10 cellular contexts compared by ENCODE assay signal in the genomic region with DNA sequence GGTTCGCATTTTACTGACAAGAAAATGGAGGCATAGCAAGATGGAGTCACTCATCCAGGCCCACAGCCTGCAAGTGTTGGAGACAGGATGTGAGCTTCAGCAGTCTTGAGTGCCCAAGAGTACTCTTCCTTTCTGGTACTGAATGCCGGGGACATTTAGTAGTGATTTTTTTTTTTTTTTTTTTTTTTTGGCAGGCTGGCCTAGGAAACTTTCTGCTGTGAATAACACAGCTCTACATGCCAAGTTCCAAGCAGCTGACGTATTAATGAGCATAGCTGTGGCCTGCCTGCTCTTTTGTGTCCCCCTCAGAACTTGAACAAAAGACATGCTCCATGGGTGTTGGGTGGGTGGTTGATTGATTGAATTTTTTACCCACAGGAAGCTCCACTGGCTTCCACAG.
DNase-seq lines count a peak whose midpoint lies in the region; ATAC-seq and TF ChIP-seq lines count a peak whose summit lies in the region.
"Had no signal": no experiment of that assay in that cellular context is flagged by ENCODE, and none has a peak within 500 bp of the region (broad histone marks: within the 10 kb centered on the region; RNA-seq: fewer than 3 reads in every experiment).

No MANE protein-coding gene starts in this region.

- no peak overlapping the region for H2AFZ ChIP-seq in GM23248

- H3K4me1 ChIP-seq in GM23248 (ENCODE audit: insufficient read depth) (no peaks in the 10 kb centered on the region), mucosa of descending colon (ENCODE audit: low read depth) (no peaks in the 10 kb centered on the region), tibial artery (peaks cover 0 to 25% (median 16%) of the 10 kb centered on the region in 4 donors)

- ATAC-seq in mucosa of descending colon (peak; percentile 37), HG02798 (IDR thresholded peaks at IDR 0.05; ENCODE audit: poor library complexity, unreplicated experiment) (no peak)

- TF ChIP-seq CTCF in mucosa of descending colon (IDR thresholded peaks at IDR 0.05) = no peak
- TF ChIP-seq CTCF in tibial artery (IDR thresholded peaks at IDR 0.05) = no peak

- intact Hi-C loops in mucosa of descending colon (cut with DNase I, micrococcal nuclease) = no loop called here
- intact Hi-C loops in tibial artery (cut with DNase I; ENCODE audit: low total_unique reads) = no loop called here

- H3K9me3 ChIP-seq in GM23248 (ENCODE audit: low read depth) = no peaks in the 10 kb centered on the region
- H3K9me3 ChIP-seq in mucosa of descending colon = no peaks in the 10 kb centered on the region
- no peaks in the 10 kb centered on the region for H3K9me3 ChIP-seq in tibial artery

- H3K4me3 ChIP-seq in GM23248 (no peak overlapping the region), mucosa of descending colon (no peak overlapping the region), tibial artery (no peak overlapping the region)

- no peaks in the 10 kb centered on the region for H3K36me3 ChIP-seq in GM23248 (ENCODE audit: low read depth)
- no peaks in the 10 kb centered on the region for H3K36me3 ChIP-seq in mucosa of descending colon (ENCODE audit: low read depth)
- no peaks in the 10 kb centered on the region for H3K36me3 ChIP-seq in tibial artery

- in situ Hi-C loops in GM23248 (cut with MboI) = no loop called here

- no peaks in the 10 kb centered on the region for H3K9me2 ChIP-seq in GM23248 (ENCODE audit: insufficient read depth)

- H3K27ac ChIP-seq in GM23248 (no peak overlapping the region), cingulate gyrus (ENCODE audit: low read depth, low read length) (peak overlapping the region; percentile 65), tibial artery (peak overlapping the region; percentile 32 to 34)

- H4K20me1 ChIP-seq in GM23248 (ENCODE audit: insufficient read depth) = no peaks in the 10 kb centered on the region

- peak; percentile 10 for DNase-seq in GM23248
- peak in 1 of 3 donors; percentile 29 for DNase-seq in mucosa of descending colon
- DNase-seq in tibial artery = peak in 1 of 2 donors; percentile 31
- DNase-seq in NCI-H1930 (lab: John Stamatoyannopoulos, UW) = no peak
- no peak for DNase-seq in COR-L47 (lab: John Stamatoyannopoulos, UW)
- no peak for DNase-seq in epidermal melanocyte (ENCODE audit: insufficient read length, low spot score)
- DNase-seq: activated CD4-positive, alpha-beta T cell treated with anti-CD3 and anti-CD28 coated beads, Interleukin-2, amount 50 U/mL, for 4 hours; Calu3 had no signal

- H3K9ac ChIP-seq in GM23248 = no peak overlapping the region

- H3F3A ChIP-seq in GM23248 (ENCODE audit: insufficient read depth) = no peaks in the 10 kb centered on the region

- WGBS in GM23248 (ENCODE audit: low coverage in 1 of 2, low lambda C conversion rate in 2 of 2, missing lambda C conversion rate in 2 of 2), 2 experiments = 2% methylated on average over 3 of the region's 3 CpGs

- no peaks in the 10 kb centered on the region for H3K79me2 ChIP-seq in GM23248 (ENCODE audit: insufficient read depth)

- H3K27me3 ChIP-seq in GM23248 (replicated peaks; ENCODE audit: insufficient read depth) (no peaks in the 10 kb centered on the region), tibial artery (no peaks in the 10 kb centered on the region)

- no peak overlapping the region for H3K4me2 ChIP-seq in GM23248 (ENCODE audit: unreplicated experiment)
